24 cellular contexts compared by ENCODE assay signal in the genomic region with DNA sequence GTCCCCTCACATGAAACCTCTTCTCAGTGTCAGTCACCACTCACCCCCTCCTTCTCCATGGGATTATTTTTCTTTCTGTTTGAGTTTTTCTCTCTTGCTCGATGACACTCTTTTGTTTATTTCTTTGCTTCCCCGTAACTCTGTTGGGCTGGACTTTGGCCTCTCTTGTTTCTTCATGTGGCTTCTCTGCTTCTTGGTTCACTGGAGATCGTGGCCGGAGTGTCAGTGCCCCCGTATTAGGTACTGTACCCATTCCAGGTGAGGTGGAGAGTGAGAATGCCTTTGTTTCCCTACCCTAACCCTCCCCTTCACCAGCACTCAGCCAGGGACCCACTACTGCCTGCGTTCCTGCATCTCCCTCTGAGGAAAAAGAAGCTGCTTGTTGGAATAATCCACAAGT.
"Had no signal": no experiment of that assay in that cellular context is flagged by ENCODE, and none has a peak within 500 bp of the region (broad histone marks: within the 10 kb centered on the region; RNA-seq: fewer than 3 reads in every experiment).

No MANE protein-coding gene starts in this region.

- H3K4me1 ChIP-seq: adrenal gland had no signal

- H3K9me3 ChIP-seq: adrenal gland, Peyer's patch, SJSA1 had no signal

- H3K4me3 ChIP-seq: adrenal gland, K562, Peyer's patch, SJSA1 had no signal

- DNase-seq: activated CD4-positive, alpha-beta memory T cell treated with anti-CD3 and anti-CD28 coated beads, Interleukin-2, amount 10 ng/mL, durations not matched to agents 7 days and 5 days; activated CD4-positive, alpha-beta T cell treated with anti-CD3 and anti-CD28 coated beads, Interleukin-2, amount 50 U/mL, for 1 hour; activated CD4-positive, CD25-positive, alpha-beta regulatory T cell; activated naive CD4-positive, alpha-beta T cell treated with anti-CD3 and anti-CD28 coated beads, Interleukin-2, amount 50 U/mL, for 16 hours; activated naive CD8-positive, alpha-beta T cell treated with anti-CD3 and anti-CD28 coated beads, Interleukin-2, amount 10 ng/mL, durations not matched to agents 7 days and 5 days; activated T-cell treated with anti-CD3 and anti-CD28 coated beads for 4 hours; activated T-cell treated with anti-CD3 and anti-CD28 coated beads, Interleukin-2, amount 50 U/mL, for 72 hours; adrenal gland; anterior cingulate cortex; Karpas-422; NCI-H1048; NCI-H146; NCI-H187 treated with DMSO at 0.1 percent for 48 hours; NCI-H2081 treated with DMSO at 0.1 percent for 48 hours; NCI-H446; NCI-H524; SHP77; SW 1271; T-helper 9 cell had no signal

- H3K4me3 Mint-ChIP-seq: activated CD4-positive, alpha-beta memory T cell treated with anti-CD3 and anti-CD28 coated beads, Interleukin-2, amount 10 ng/mL, durations not matched to agents 7 days and 5 days; activated naive CD8-positive, alpha-beta T cell treated with anti-CD3 and anti-CD28 coated beads, Interleukin-2, amount 10 ng/mL, durations not matched to agents 7 days and 5 days; activated T-cell treated with anti-CD3 and anti-CD28 coated beads, Interleukin-2, amount 50 U/mL, for 72 hours; T-helper 1 cell treated with Interleukin-12 subunit alpha and Interleukin-12 subunit beta and Interleukin-4 antibody, amounts not matched to agents 30 μg/mL and 1 μg/mL, for 36 hours had no signal

- H3K27me3 ChIP-seq: adrenal gland, Peyer's patch, SJSA1 had no signal

- H3K9me3 Mint-ChIP-seq: activated CD4-positive, alpha-beta memory T cell treated with anti-CD3 and anti-CD28 coated beads, Interleukin-2, amount 10 ng/mL, durations not matched to agents 7 days and 5 days; activated naive CD8-positive, alpha-beta T cell treated with anti-CD3 and anti-CD28 coated beads, Interleukin-2, amount 10 ng/mL, durations not matched to agents 7 days and 5 days; activated T-cell treated with anti-CD3 and anti-CD28 coated beads, Interleukin-2, amount 50 U/mL, for 72 hours; T-helper 1 cell treated with Interleukin-12 subunit alpha and Interleukin-12 subunit beta and Interleukin-4 antibody, amounts not matched to agents 30 μg/mL and 1 μg/mL, for 36 hours had no signal

- H3K27ac ChIP-seq: adrenal gland, SJSA1 had no signal

- H3K27ac Mint-ChIP-seq: activated CD4-positive, alpha-beta memory T cell treated with anti-CD3 and anti-CD28 coated beads, Interleukin-2, amount 10 ng/mL, durations not matched to agents 7 days and 5 days; activated naive CD8-positive, alpha-beta T cell treated with anti-CD3 and anti-CD28 coated beads, Interleukin-2, amount 10 ng/mL, durations not matched to agents 7 days and 5 days; activated T-cell treated with anti-CD3 and anti-CD28 coated beads, Interleukin-2, amount 50 U/mL, for 72 hours; T-helper 1 cell treated with Interleukin-12 subunit alpha and Interleukin-12 subunit beta and Interleukin-4 antibody, amounts not matched to agents 30 μg/mL and 1 μg/mL, for 36 hours had no signal

- H3K27me3 Mint-ChIP-seq: activated CD4-positive, alpha-beta memory T cell treated with anti-CD3 and anti-CD28 coated beads, Interleukin-2, amount 10 ng/mL, durations not matched to agents 7 days and 5 days; activated naive CD8-positive, alpha-beta T cell treated with anti-CD3 and anti-CD28 coated beads, Interleukin-2, amount 10 ng/mL, durations not matched to agents 7 days and 5 days had no signal

- ATAC-seq: activated T-cell treated with anti-CD3 and anti-CD28 coated beads, Interleukin-2, amount 50 U/mL, for 72 hours; K562; SK-N-SH treated with all-trans-retinoic acid at 6 μM for 48 hours had no signal

- H3K36me3 ChIP-seq: SJSA1 had no signal
